ENCODE assay signal across 8 cellular contexts in genomic region chr16:29700253-29700987, GRCh38. TPM values are rescaled to one million over a fixed set of nuclear protein-coding genes. Genes with fewer than 3 reads are reported as not detected.
DNase-seq lines count a peak whose midpoint lies in the region; ATAC-seq and TF ChIP-seq lines count a peak whose summit lies in the region.

No MANE protein-coding gene starts in this region.

- H3K36me3 Mint-ChIP-seq in activated T-cell treated with anti-CD3 and anti-CD28 coated beads, Interleukin-2, amount 50 U/mL, for 72 hours (ENCODE audit: insufficient read depth in 2 of 2), result no peaks in the 10 kb centered on the region
- peaks cover 43% of the 10 kb centered on the region for H3K36me3 Mint-ChIP-seq in nephron progenitor cell (ENCODE audit: low read depth)

- H3F3A ChIP-seq in PC-3 (ENCODE audit: low read length, unreplicated experiment), result no peaks in the 10 kb centered on the region

- peak overlapping the region; percentile 49 for H3K4me2 ChIP-seq in PC-3 (ENCODE audit: low read length)

- H3K4me3 ChIP-seq in PC-3 (ENCODE audit: low read length), result no peak overlapping the region

- H3K9me3 Mint-ChIP-seq in activated T-cell treated with anti-CD3 and anti-CD28 coated beads, Interleukin-2, amount 50 U/mL, for 72 hours, result no peaks in the 10 kb centered on the region
- H3K9me3 Mint-ChIP-seq in nephron progenitor cell, result peaks cover 38% of the 10 kb centered on the region

- no peak overlapping the region; the same call in 1 of the 2 replicates for H2AFZ ChIP-seq in PC-3 (ENCODE audit: low read length)

- H3K9me3 ChIP-seq in PC-3 (ENCODE audit: low read length), result no peaks in the 10 kb centered on the region

- in situ Hi-C loops in Caki2 (cut with HindIII; ENCODE audit: low pct_unique_long_range_greater_than_20kb, low sequenced_read_pairs), result no loop called here
- in situ Hi-C loops in KBM-7 (cut with MboI; ENCODE audit: low pct_unique_long_range_greater_than_20kb, low sequenced_read_pairs), result no loop called here

- intact Hi-C loops in PC-3 (cut with micrococcal nuclease), result loop anchor here (1.0 to 5.0 kb wide), 3 partner anchors 10 to 322 kb away; partner anchors contain the start of genes C16orf92 and MAZ

- H3K36me3 ChIP-seq in PC-3 (ENCODE audit: low read depth, low read length), result no peaks in the 10 kb centered on the region

- H3K27ac Mint-ChIP-seq in activated T-cell treated with anti-CD3 and anti-CD28 coated beads, Interleukin-2, amount 50 U/mL, for 72 hours, result peak overlapping the region; percentile 49
- no peak overlapping the region for H3K27ac Mint-ChIP-seq in nephron progenitor cell

- peak; percentile 91 for ATAC-seq in PC-3
- ATAC-seq in activated T-cell treated with anti-CD3 and anti-CD28 coated beads, Interleukin-2, amount 50 U/mL, for 72 hours (replicated peaks in 1 of 2), result peak; percentile 49 to 59
- ATAC-seq in HG03439 (IDR thresholded peaks at IDR 0.05; ENCODE audit: unreplicated experiment), result no peak

- H3K27me3 ChIP-seq in PC-3 (ENCODE audit: low read length), result no peaks in the 10 kb centered on the region

- no peak overlapping the region for H3K27ac ChIP-seq in PC-3 (ENCODE audit: low read length)

- no peaks in the 10 kb centered on the region for H3K9me2 ChIP-seq in PC-3 (replicated peaks; ENCODE audit: low read length)

- DNase-seq in Caki2 (ENCODE audit: low read depth), result peak; percentile 71
- DNase-seq in KBM-7, result peak; percentile 91
- peak; percentile 81 for DNase-seq in PC-3
- DNase-seq in activated T-cell treated with anti-CD3 and anti-CD28 coated beads, Interleukin-2, amount 50 U/mL, for 72 hours, result peak; percentile 68 to 78
- peak; percentile 80 for DNase-seq in fibroblast of gingiva (ENCODE audit: low read depth)
- DNase-seq in nephron progenitor cell, result peak; percentile 62
- DNase-seq in stimulated activated naive CD4-positive, alpha-beta T cell treated with Interleukin-2 at 50 U/mL for 16 hours (lab: John Stamatoyannopoulos, UW), result peak; percentile 66

- H4K20me1 ChIP-seq in PC-3 (ENCODE audit: low read length), result no peaks in the 10 kb centered on the region

- peaks cover 32% of the 10 kb centered on the region for H3K4me1 Mint-ChIP-seq in activated T-cell treated with anti-CD3 and anti-CD28 coated beads, Interleukin-2, amount 50 U/mL, for 72 hours (ENCODE audit: low read depth)
- peaks cover 27% of the 10 kb centered on the region for H3K4me1 Mint-ChIP-seq in nephron progenitor cell

- no TSS peak for BruUV-seq in PC-3 (replicated peaks; lab: Mats Ljungman, UMichigan)

- peak overlapping the region; percentile 64 to 66 for H3K4me3 Mint-ChIP-seq in activated T-cell treated with anti-CD3 and anti-CD28 coated beads, Interleukin-2, amount 50 U/mL, for 72 hours
- H3K4me3 Mint-ChIP-seq in nephron progenitor cell, result no peak overlapping the region

- H3K79me2 ChIP-seq in PC-3 (ENCODE audit: low read length), result no peaks in the 10 kb centered on the region

- peak; percentile 68 for TF ChIP-seq CTCF in PC-3 (conservative IDR thresholded peaks at IDR 0.05; ENCODE audit: low read depth, low read length)
- TF ChIP-seq CTCF in nephron progenitor cell (IDR thresholded peaks at IDR 0.05), result peak; percentile 77

- no peaks in the 10 kb centered on the region for H3K4me1 ChIP-seq in PC-3 (ENCODE audit: insufficient read depth, low read length)

- POLR2A ChIA-PET in PC-3 (lab: Charles Lee; ENCODE audit: unreplicated experiment), result no interaction called here

- no peaks in the 10 kb centered on the region for H3K27me3 Mint-ChIP-seq in activated T-cell treated with anti-CD3 and anti-CD28 coated beads, Interleukin-2, amount 50 U/mL, for 72 hours (ENCODE audit: low read depth)
- peaks cover 4% of the 10 kb centered on the region for H3K27me3 Mint-ChIP-seq in nephron progenitor cell (ENCODE audit: low read depth, poor library complexity)

- CTCF ChIA-PET in PC-3 (lab: Charles Lee), result interaction anchor here (0.5 to 1.2 kb wide), 14 partner anchors 8 to 793 kb away, joined by 3 to 10 read pairs (median 4); partner anchors contain the start of genes MAZ, PAGR1 and SEZ6L2

- H3K9ac ChIP-seq in PC-3 (ENCODE audit: low read length), result no peak overlapping the region

RNA-seq across cellular contexts. Expression of gene QPRT, which starts 21.4 kb away (rescaled TPM):
- total RNA-seq in Caki2 (2014; rRNA removed; shearing (Covaris generic); ENCODE audit: low replicate concordance), result 57.5 and 101 TPM in 2 replicates
- 0.22 and 1.3 TPM in 2 replicates for total RNA-seq in PC-3 (2014; rRNA removed)
- 1 to 10 TPM; 4.5 to 5.6 TPM for total RNA-seq in activated T-cell treated with anti-CD3 and anti-CD28 coated beads, Interleukin-2, amount 50 U/mL, for 72 hours

RNA-seq across cellular contexts. Expression of gene SPN, which starts 37.4 kb away (rescaled TPM):
- not detected in 2 replicates for total RNA-seq in Caki2 (2014; rRNA removed; shearing (Covaris generic); ENCODE audit: low replicate concordance)
- total RNA-seq in PC-3 (2014; rRNA removed), result not detected in 2 replicates
- 10 to 100 TPM; 77.4 to 84.4 TPM for total RNA-seq in activated T-cell treated with anti-CD3 and anti-CD28 coated beads, Interleukin-2, amount 50 U/mL, for 72 hours

RNA-seq across cellular contexts. Expression of gene C16orf54, which starts 45.4 kb away (rescaled TPM):
- not detected in 2 replicates for total RNA-seq in Caki2 (2014; rRNA removed; shearing (Covaris generic); ENCODE audit: low replicate concordance)
- total RNA-seq in PC-3 (2014; rRNA removed), result not detected in 2 replicates
- total RNA-seq in activated T-cell treated with anti-CD3 and anti-CD28 coated beads, Interleukin-2, amount 50 U/mL, for 72 hours, result 10 to 100 TPM; 23.7 to 25.9 TPM

Comparison
In these comparisons a context has a peak if more than half of its experiments do, and no peak if none do; other contexts are left out.
1. RNA of gene SPN, which starts 37.4 kb away (total RNA-seq): 77.4 to 84.4 TPM in activated T-cell treated with anti-CD3 and anti-CD28 coated beads, Interleukin-2, amount 50 U/mL, for 72 hours; not detected in Caki2 and not detected in PC-3; every median in the first group is over 10 times any median in the second.
2. RNA of gene C16orf54, which starts 45.4 kb away (total RNA-seq): 23.7 to 25.9 TPM in activated T-cell treated with anti-CD3 and anti-CD28 coated beads, Interleukin-2, amount 50 U/mL, for 72 hours; not detected in Caki2 and not detected in PC-3; every median in the first group is over 10 times any median in the second.
3. Peak in every context shown above with its lines, with median percentiles within 50 percentile points of each other: DNase-seq.